In the genomic region with DNA sequence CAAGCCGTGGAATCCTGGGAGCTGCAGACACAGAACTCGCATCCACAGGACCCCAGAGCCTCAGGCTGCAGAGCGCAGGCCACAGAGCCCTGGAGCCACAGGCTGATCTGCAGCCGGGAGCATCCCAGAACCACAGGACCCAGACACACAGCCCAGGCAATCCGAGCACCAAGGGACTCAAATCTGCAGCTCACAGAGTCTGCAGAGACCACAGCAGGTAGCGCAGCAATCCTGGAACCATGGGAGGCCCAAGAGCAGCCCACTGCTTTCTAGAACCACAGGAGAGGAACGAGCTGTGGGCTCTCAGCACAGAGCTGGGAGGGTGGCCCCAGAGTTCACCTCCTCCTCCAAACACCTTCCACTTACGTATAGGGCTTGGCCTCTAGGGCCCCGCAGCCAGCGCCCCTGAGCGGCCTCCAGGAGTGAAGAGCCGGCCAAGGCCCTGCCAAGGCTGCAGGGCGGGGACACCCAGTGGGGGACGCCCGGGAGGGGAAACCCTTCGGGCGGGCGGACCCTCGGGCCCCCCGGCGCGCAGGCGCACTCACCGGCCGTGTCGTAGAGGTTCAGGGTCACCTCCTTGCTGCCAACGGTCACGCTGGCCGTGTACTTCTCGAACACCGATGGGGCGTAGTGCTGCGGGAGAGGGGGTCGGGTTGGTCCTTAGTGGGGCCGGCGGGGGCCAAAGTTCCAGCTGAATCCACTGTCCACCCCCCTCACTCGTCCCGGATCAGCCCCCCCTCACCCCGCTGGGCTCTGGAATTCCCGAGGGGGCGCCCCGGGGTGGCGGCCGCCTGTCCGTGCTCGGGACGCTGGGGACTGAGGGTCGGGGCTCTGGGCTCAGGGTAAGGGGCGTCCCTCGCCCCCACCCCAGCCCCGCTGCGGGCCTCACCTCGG, we compare ENCODE assay signal across 8 cellular contexts. TPM values are rescaled to one million over a fixed set of nuclear protein-coding genes. Genes with fewer than 3 reads are reported as not detected.
A peak's percentile ranks its signal among the peaks of the same experiment; 100 is the strongest.
DNase-seq lines count a peak whose midpoint lies in the region; ATAC-seq, FAIRE-seq and TF ChIP-seq lines count a peak whose summit lies in the region.

No MANE protein-coding gene starts in this region.

- no peak for FAIRE-seq in HTR-8/SVneo (lab: Jason Lieb, UNC)

- H3K9ac ChIP-seq in mucosa of stomach (ENCODE audit: low read length) = peak overlapping the region; percentile 81

- intact Hi-C loops in vagina (cut with DNase I) = loop anchor here (5.0 kb wide), 1 partner anchor 96 kb away; no protein-coding TSS in a partner anchor

- H3K4me3 Mint-ChIP-seq in T-helper 17 cell = peak overlapping the region; percentile 98
- peak overlapping the region; percentile 56 for H3K4me3 Mint-ChIP-seq in chondrocyte (ENCODE audit: unreplicated experiment)

- H3K9me3 Mint-ChIP-seq in chondrocyte (ENCODE audit: low read depth) = no peaks in the 10 kb centered on the region

- TF ChIP-seq CTCF in chondrocyte (IDR thresholded peaks at IDR 0.05) = no peak
- TF ChIP-seq CTCF in vagina (IDR thresholded peaks at IDR 0.05) = no peak

- H3K27me3 ChIP-seq in mucosa of stomach (ENCODE audit: control insufficient read depth, insufficient read depth, low read length) = no peaks in the 10 kb centered on the region
- no peaks in the 10 kb centered on the region for H3K27me3 ChIP-seq in vagina

- peak overlapping the region; percentile 100 for H3K27ac Mint-ChIP-seq in T-helper 17 cell
- H3K27ac Mint-ChIP-seq in chondrocyte (ENCODE audit: unreplicated experiment) = no peak overlapping the region

- H3K27ac ChIP-seq in vagina = peak overlapping the region; percentile 100

- H3K4me3 ChIP-seq in mucosa of stomach (ENCODE audit: low read length) (peak overlapping the region; percentile 23), vagina (peak overlapping the region; percentile 62 to 65)

- TF ChIP-seq POLR2A in GM18526 (IDR thresholded peaks at IDR 0.05; ENCODE audit: extremely low read depth, insufficient read length) = peak; percentile 34
- TF ChIP-seq POLR2A in vagina (IDR thresholded peaks at IDR 0.05) = no peak

- H3K36me3 ChIP-seq in mucosa of stomach (ENCODE audit: control insufficient read depth, insufficient read depth, low read length) (peaks cover 7% of the 10 kb centered on the region), vagina (peaks cover 0 to 11% of the 10 kb centered on the region in 2 donors)

- no peaks in the 10 kb centered on the region for H3K27me3 Mint-ChIP-seq in T-helper 17 cell
- no peaks in the 10 kb centered on the region for H3K27me3 Mint-ChIP-seq in chondrocyte (ENCODE audit: low read depth)

- DNase-seq in T-helper 17 cell (peak; percentile 47 to 49 (median 49)), chondrocyte (ENCODE audit: low spot score) (no peak), vagina (ENCODE audit: extremely low spot score in 2 of 2) (no peak), HTR-8/SVneo (ENCODE audit: insufficient read length, low spot score) (no peak), glomerular visceral epithelial cell (ENCODE audit: extremely low spot score) (no peak), NCI-H2107 treated with DMSO at 0.1 percent for 48 hours (lab: John Stamatoyannopoulos, UW; ENCODE audit: unreplicated experiment) (no peak)

- peak; percentile 9 for ATAC-seq in T-helper 17 cell

- H3K4me1 Mint-ChIP-seq in T-helper 17 cell (peaks cover 49% of the 10 kb centered on the region), chondrocyte (ENCODE audit: low read depth) (peaks cover 51% of the 10 kb centered on the region)

- H3K9me3 ChIP-seq in T-helper 17 cell (ENCODE audit: control insufficient read depth, low read length, poor library complexity, severe bottlenecking) (no peaks in the 10 kb centered on the region), mucosa of stomach (ENCODE audit: control insufficient read depth, low read length) (no peaks in the 10 kb centered on the region), vagina (no peaks in the 10 kb centered on the region)

- peaks cover 4% of the 10 kb centered on the region for H3K36me3 Mint-ChIP-seq in T-helper 17 cell (ENCODE audit: low read depth)
- H3K36me3 Mint-ChIP-seq in chondrocyte (ENCODE audit: low read depth) = peaks cover 1% of the 10 kb centered on the region

- peaks cover 82% of the 10 kb centered on the region for H3K4me1 ChIP-seq in mucosa of stomach (ENCODE audit: control insufficient read depth, insufficient read depth, low read length)
- peaks cover 59% of the 10 kb centered on the region for H3K4me1 ChIP-seq in vagina

RNA-seq across cellular contexts. Expression of gene RHOF, which starts 0.6 kb away (rescaled TPM):
- total RNA-seq in T-helper 17 cell (100 to 1,000 TPM; 121 to 122 TPM), chondrocyte (9.6 to 14.1 TPM (median 10.8 TPM) in 3 replicates), vagina (16.5 TPM)

RNA-seq across cellular contexts. Expression of gene SETD1B, which starts 11.0 kb away (rescaled TPM):
- total RNA-seq in T-helper 17 cell (10 to 100 TPM; 54.5 to 64.1 TPM), chondrocyte (18.8 to 19.7 TPM (median 19.4 TPM) in 3 replicates), vagina (10.6 TPM)

Comparison
In these comparisons a context has a peak if more than half of its experiments do, and no peak if none do; other contexts are left out.
1. DNase-seq: peak in T-helper 17 cell (3 of 3); none in chondrocyte (single experiment), vagina (0 of 2), HTR-8/SVneo (single experiment), glomerular visceral epithelial cell (single experiment) and NCI-H2107 treated with DMSO at 0.1 percent for 48 hours (single experiment).